ENCODE assay signal across 25 cellular contexts in genomic region chr14:33987565-33988080, GRCh38. TPM values are rescaled to one million over a fixed set of nuclear protein-coding genes. Genes with fewer than 3 reads are reported as not detected.
DNase-seq lines count a peak whose midpoint lies in the region; ATAC-seq, FAIRE-seq and TF ChIP-seq lines count a peak whose summit lies in the region.
"Had no signal": no experiment of that assay in that cellular context is flagged by ENCODE, and none has a peak within 500 bp of the region (broad histone marks: within the 10 kb centered on the region; RNA-seq: fewer than 3 reads in every experiment).

No MANE protein-coding gene starts in this region.

- WGBS in IMR-90 (ENCODE audit: extremely low coverage in 2 of 2, insufficient read length in 1 of 2), 2 experiments, result no CpG with 5 or more reads among the region's 4 CpGs
- 82 to 86% methylated on average over 4 of the region's 4 CpGs for WGBS in sigmoid colon, 2 donors

- no peak for TF ChIP-seq POLR2A in IMR-90 (IDR thresholded peaks at IDR 0.05; ENCODE audit: low read depth, low read length)
- no peak for TF ChIP-seq POLR2A in sigmoid colon (IDR thresholded peaks at IDR 0.05)

- no peak for ATAC-seq in IMR-90 (ENCODE audit: low read depth)
- ATAC-seq: activated CD8-positive, alpha-beta memory T cell treated with anti-CD3 and anti-CD28 coated beads, Interleukin-2, amount 10 ng/mL, durations not matched to agents 7 days and 5 days; left ventricle myocardium superior; Right ventricle myocardium inferior had no signal

- dilution Hi-C loops in IMR-90 (cut with HindIII; ENCODE audit: low sequenced_read_pairs, unreplicated experiment), result no loop called here

- H3K18ac ChIP-seq in IMR-90 (ENCODE audit: low read depth, low read length), result peak overlapping the region; percentile 10; the same call in 1 of the 2 replicates

- H2AK9ac ChIP-seq in IMR-90 (replicated peaks; ENCODE audit: low read depth, low read length, poor library complexity), result no peak overlapping the region

- CTCF ChIA-PET in IMR-90 (lab: Yijun Ruan, JAX), result interaction anchor here (0.6 kb wide), 1 partner anchor 70 kb away, joined by 4 read pairs; no protein-coding TSS in a partner anchor

- H3K4ac ChIP-seq in IMR-90 (ENCODE audit: low read depth, low read length), result no peak overlapping the region

- peak overlapping the region; percentile 49; the same call in 1 of the 2 replicates for H2BK20ac ChIP-seq in IMR-90 (ENCODE audit: low read depth, low read length)

- H2AK5ac ChIP-seq in IMR-90 (ENCODE audit: low read depth, low read length), result no peak overlapping the region; the same call in 1 of the 2 replicates

- H3K4me1 ChIP-seq in IMR-90 (ENCODE audit: control insufficient read depth, insufficient read depth, low read length) (no peaks in the 10 kb centered on the region; the same call in 1 of the 2 replicates), ascending aorta (no peaks in the 10 kb centered on the region), sigmoid colon (peaks cover 0 to 20% (median 17%) of the 10 kb centered on the region in 4 donors), colonic mucosa (no peaks in the 10 kb centered on the region)
- H3K4me1 ChIP-seq: adrenal gland, BLaER1, tibial nerve had no signal

- in situ Hi-C loops in IMR-90 (cut with MboI; ENCODE audit: low sequenced_read_pairs), result no loop called here

- TF ChIP-seq RAD21 in IMR-90 (IDR thresholded peaks at IDR 0.05; ENCODE audit: low read length), result no peak

- H3K14ac ChIP-seq in IMR-90 (replicated peaks; ENCODE audit: low read depth, low read length), result no peak overlapping the region

- BruUV-seq in IMR-90 (replicated peaks; lab: Mats Ljungman, UMichigan), result no TSS peak

- no peaks in the 10 kb centered on the region for H3K79me1 ChIP-seq in IMR-90 (ENCODE audit: low read depth in 1 of 2, low read length in 2 of 2)

- no peak overlapping the region; the same call in 1 of the 2 replicates for H3K56ac ChIP-seq in IMR-90 (ENCODE audit: extremely low read depth, insufficient read depth, low read length)

- H3K9me1 ChIP-seq in IMR-90 (ENCODE audit: insufficient read depth, low read length), result no peaks in the 10 kb centered on the region

- H3K9ac ChIP-seq in IMR-90 (ENCODE audit: low read depth, low read length) (no peak overlapping the region), colonic mucosa (ENCODE audit: low read depth in 2 of 2, low read length in 2 of 2) (no peak overlapping the region)
- H3K9ac ChIP-seq: BLaER1, GM23248 had no signal

- H4K20me1 ChIP-seq in IMR-90 (ENCODE audit: insufficient read depth, low read length), result no peaks in the 10 kb centered on the region
- H4K20me1 ChIP-seq: BLaER1 had no signal

- H3K4me3 ChIP-seq in IMR-90 (ENCODE audit: insufficient read depth, low read depth, low read length) (no peak overlapping the region), ascending aorta (no peak overlapping the region), sigmoid colon (no peak overlapping the region), colonic mucosa (no peak overlapping the region)
- H3K4me3 ChIP-seq: adrenal gland, BLaER1, GM23248, tibial nerve had no signal

- TF ChIP-seq CTCF in IMR-90 (conservative IDR thresholded peaks at IDR 0.05; ENCODE audit: low read depth, low read length) (no peak), ascending aorta (IDR thresholded peaks at IDR 0.05) (no peak), sigmoid colon (IDR thresholded peaks at IDR 0.05) (no peak), colonic mucosa (IDR thresholded peaks at IDR 0.05) (no peak)

- H2BK15ac ChIP-seq in IMR-90 (ENCODE audit: low read depth, low read length), result peak overlapping the region; percentile 70

- POLR2A ChIA-PET in IMR-90 (lab: Charles Lee; ENCODE audit: unreplicated experiment), result no interaction called here

- intact Hi-C loops in IMR-90 (cut with micrococcal nuclease), result no loop called here
- intact Hi-C loops in ascending aorta (cut with DNase I), result loop anchor here (2.0 to 5.0 kb wide), 2 partner anchors 37 to 70 kb away; partner anchors contain the start of gene EGLN3
- intact Hi-C loops in sigmoid colon (cut with DNase I), result no loop called here
- intact Hi-C loops in colonic mucosa (cut with DNase I), result no loop called here

- H2AFZ ChIP-seq in IMR-90 (replicated peaks; ENCODE audit: low read length, poor library complexity), result no peak overlapping the region
- H2AFZ ChIP-seq: GM23248 had no signal

- TF ChIP-seq EP300 in sigmoid colon (IDR thresholded peaks at IDR 0.05), result no peak

- peak overlapping the region; percentile 72 to 84 for H4K8ac ChIP-seq in IMR-90 (ENCODE audit: low read depth in 2 of 2, low read length in 2 of 2)

- H2BK5ac ChIP-seq in IMR-90 (ENCODE audit: low read depth, low read length, poor library complexity, severe bottlenecking), result peak overlapping the region; percentile 58

- H4K91ac ChIP-seq in IMR-90 (ENCODE audit: insufficient read depth, low read depth, low read length), result peak overlapping the region; percentile 52; the same call in 1 of the 2 replicates

- H2BK120ac ChIP-seq in IMR-90 (ENCODE audit: low read depth, low read length), result 0 out of 2 replicates have a peak overlapping the region, but pooled peaks have one; percentile 13

- H3K9me3 ChIP-seq in IMR-90 (ENCODE audit: control insufficient read depth, insufficient read depth, low read length) (peaks cover 6% of the 10 kb centered on the region; the same call in 1 of the 2 replicates), ascending aorta (no peaks in the 10 kb centered on the region), sigmoid colon (no peaks in the 10 kb centered on the region), colonic mucosa (no peaks in the 10 kb centered on the region)
- H3K9me3 ChIP-seq: adrenal gland had no signal

- peak overlapping the region; percentile 78; the same call in 1 of the 2 replicates for H4K5ac ChIP-seq in IMR-90 (ENCODE audit: low read depth, low read length)

- H3K4me2 ChIP-seq in IMR-90 (ENCODE audit: low read depth, low read length), result no peak overlapping the region
- H3K4me2 ChIP-seq: BLaER1 had no signal

- H3K27me3 ChIP-seq in IMR-90 (ENCODE audit: control insufficient read depth, insufficient read depth, low read length) (no peaks in the 10 kb centered on the region), ascending aorta (no peaks in the 10 kb centered on the region), sigmoid colon (no peaks in the 10 kb centered on the region), colonic mucosa (no peaks in the 10 kb centered on the region)
- H3K27me3 ChIP-seq: adrenal gland, BLaER1, brain microvascular endothelial cell, tibial nerve had no signal

- DNase-seq in DMS153 treated with DMSO at 0.1 percent for 48 hours (lab: John Stamatoyannopoulos, UW; ENCODE audit: unreplicated experiment), result peak; percentile 25
- DNase-seq in IMR-90, result no peak
- DNase-seq in ascending aorta (ENCODE audit: low spot score in 2 of 2), result no peak
- no peak for DNase-seq in sigmoid colon
- no peak for DNase-seq in RCC 7860 (ENCODE audit: low spot score)
- DNase-seq in colonic mucosa, result no peak
- DNase-seq in DMS114 treated with DMSO at 0.1 percent for 48 hours (lab: John Stamatoyannopoulos, UW; ENCODE audit: unreplicated experiment), result no peak
- DNase-seq: activated CD4-positive, alpha-beta T cell treated with anti-CD3 and anti-CD28 coated beads, Interleukin-2, amount 10 ng/mL, durations not matched to agents 7 days and 5 days; activated CD8-positive, alpha-beta memory T cell treated with anti-CD3 and anti-CD28 coated beads, Interleukin-2, amount 10 ng/mL, durations not matched to agents 7 days and 5 days; activated naive CD4-positive, alpha-beta T cell treated with Interleukin-2 at 50 U/mL for 16 hours; adrenal gland; COR-L47; GM23248; left ventricle myocardium superior; NCI-H1105 treated with DMSO at 0.1 percent for 48 hours; NCI-H2081; NK-92 treated with Interleukin-12 subunit alpha and Interleukin-12 subunit beta, amount 100 ng/mL, for 24 hours; small intestine; T-helper 9 cell; WERI-Rb-1 had no signal

- FAIRE-seq in RCC 7860 (lab: Jason Lieb, UNC), result no peak
- FAIRE-seq: GM12891, small intestine had no signal

- no peak overlapping the region for H3K23ac ChIP-seq in IMR-90 (ENCODE audit: low read depth, low read length)

- H3K27ac ChIP-seq in IMR-90 (ENCODE audit: insufficient read depth, low read length), result no peak overlapping the region
- H3K27ac ChIP-seq in ascending aorta, result peak overlapping the region; percentile 42 to 45
- peak overlapping the region; percentile 27 to 71 (median 56) for H3K27ac ChIP-seq in sigmoid colon
- H3K27ac ChIP-seq in colonic mucosa, result no peak overlapping the region
- H3K27ac ChIP-seq: adrenal gland, BLaER1, brain microvascular endothelial cell, GM23248, tibial nerve, WERI-Rb-1 had no signal

- H3K36me3 ChIP-seq in IMR-90 (ENCODE audit: control insufficient read depth, insufficient read depth, low read length), result no peaks in the 10 kb centered on the region
- no peaks in the 10 kb centered on the region for H3K36me3 ChIP-seq in ascending aorta
- no peaks in the 10 kb centered on the region for H3K36me3 ChIP-seq in sigmoid colon
- no peaks in the 10 kb centered on the region for H3K36me3 ChIP-seq in colonic mucosa
- H3K36me3 ChIP-seq: adrenal gland, BLaER1, brain microvascular endothelial cell, tibial nerve, WERI-Rb-1 had no signal

TF ChIP-seq in IMR-90, 13 proteins besides CTCF, POLR2A, EP300 and RAD21 (continues in another document):
- TF ChIP-seq, protein P1, sequence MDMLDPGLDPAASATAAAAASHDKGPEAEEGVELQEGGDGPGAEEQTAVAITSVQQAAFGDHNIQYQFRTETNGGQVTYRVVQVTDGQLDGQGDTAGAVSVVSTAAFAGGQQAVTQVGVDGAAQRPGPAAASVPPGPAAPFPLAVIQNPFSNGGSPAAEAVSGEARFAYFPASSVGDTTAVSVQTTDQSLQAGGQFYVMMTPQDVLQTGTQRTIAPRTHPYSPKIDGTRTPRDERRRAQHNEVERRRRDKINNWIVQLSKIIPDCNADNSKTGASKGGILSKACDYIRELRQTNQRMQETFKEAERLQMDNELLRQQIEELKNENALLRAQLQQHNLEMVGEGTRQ (IDR thresholded peaks at IDR 0.05; ENCODE audit: low read depth, low read length), result no peak
- TF ChIP-seq MAFK (IDR thresholded peaks at IDR 0.05; ENCODE audit: low read depth, low read length) (no peak), RCOR1 (IDR thresholded peaks at IDR 0.05; ENCODE audit: insufficient replicate concordance, low read length) (no peak), MXI1 (IDR thresholded peaks at IDR 0.05; ENCODE audit: borderline replicate concordance, low read depth, low read length) (no peak), RFX5 (IDR thresholded peaks at IDR 0.05; ENCODE audit: low read depth, low read length) (no peak), CEBPB (IDR thresholded peaks at IDR 0.05; ENCODE audit: low read depth, low read length) (no peak), FOS (IDR thresholded peaks at IDR 0.05; ENCODE audit: low read depth, low read length) (no peak), NFE2L2 (IDR thresholded peaks at IDR 0.05; ENCODE audit: low read depth, low read length) (no peak), SMC3 (IDR thresholded peaks at IDR 0.05; ENCODE audit: low read depth, low read length) (no peak)

RNA-seq across cellular contexts. Expression of gene EGLN3, which starts 36.7 kb away (rescaled TPM):
- total RNA-seq in IMR-90 (2012; rRNA removed) (under 0.01 and 0.28 TPM in 2 replicates), ascending aorta (5.9 TPM), sigmoid colon (10 to 100 TPM; 13.0 to 18.5 (median 13.2) TPM), colonic mucosa (100 to 1,000 TPM in 1 of 2 donors, 10 to 100 TPM in 1; 86.3 to 292 TPM)
- polyA plus RNA-seq in IMR-90 (2012; rRNA removed) (0.03 and 0.10 TPM in 2 replicates), sigmoid colon (10 to 100 TPM; 46.9 to 69.1 (median 58.9) TPM)
- 0.02 and 0.04 TPM in 2 replicates for polyA plus RNA-seq in IMR-90 (2012; cell fraction: cytosol; rRNA removed)
- not detected in 2 replicates for polyA plus RNA-seq in IMR-90 (2012; cell fraction: nucleus; rRNA removed; ENCODE audit: low replicate concordance)

Comparison
In these comparisons a context has a peak if more than half of its experiments do, and no peak if none do; other contexts are left out.
1. H3K27ac ChIP-seq: peak in ascending aorta (2 of 2) and sigmoid colon (4 of 4); none in IMR-90 (single experiment) and colonic mucosa (single experiment).
2. RNA of gene EGLN3, which starts 36.7 kb away (total RNA-seq): 86.3 to 292 TPM in colonic mucosa; 13.0 to 18.5 TPM in sigmoid colon, 5.9 TPM in ascending aorta (single experiment) and under 0.01 to 0.28 TPM in IMR-90; every median in the first group is over 4 times any median in the second.